Comparison of ENCODE assay signal across 8 cellular contexts in genomic region chr10:103969436-103969835, GRCh38. TPM values are rescaled to one million over a fixed set of nuclear protein-coding genes. Genes with fewer than 3 reads are reported as not detected.
DNase-seq lines count a peak whose midpoint lies in the region; ATAC-seq and TF ChIP-seq lines count a peak whose summit lies in the region.

No MANE protein-coding gene starts in this region.

- peaks cover 55% of the 10 kb centered on the region for H3K4me1 Mint-ChIP-seq in HFFc6 (ENCODE audit: low read depth)
- H3K4me1 Mint-ChIP-seq in MCF 10A (ENCODE audit: insufficient read depth, unreplicated experiment): peaks cover 18% of the 10 kb centered on the region

- no peaks in the 10 kb centered on the region for H3K9me3 ChIP-seq in A673 (ENCODE audit: low read depth, low read length, poor library complexity, severe bottlenecking)

- peak overlapping the region; percentile 3 for H3K27ac ChIP-seq in A673 (ENCODE audit: low read depth, low read length, poor library complexity, severe bottlenecking)

- H3K4me3 ChIP-seq in A673 (ENCODE audit: low read depth, low read length, poor library complexity, severe bottlenecking): peak overlapping the region; percentile 72

- CTCF ChIA-PET in A673 (lab: Charles Lee) (no interaction called here), MCF 10A (lab: Yijun Ruan, JAX) (interaction anchor here (0.7 to 1.2 kb wide), 4 partner anchors 14 to 151 kb away, joined by 3 to 4 read pairs (median 4); no protein-coding TSS in a partner anchor)

- H3K9me3 Mint-ChIP-seq in HFFc6 (no peaks in the 10 kb centered on the region), MCF 10A (ENCODE audit: unreplicated experiment) (no peaks in the 10 kb centered on the region)

- no peaks in the 10 kb centered on the region; the same call in 1 of the 2 replicates for H3K36me3 Mint-ChIP-seq in HFFc6 (ENCODE audit: low read depth)
- peaks cover 12% of the 10 kb centered on the region for H3K36me3 Mint-ChIP-seq in MCF 10A (ENCODE audit: insufficient read depth, unreplicated experiment)

- DNase-seq in A673 (ENCODE audit: low spot score): no peak
- no peak for DNase-seq in HFFc6
- DNase-seq in MCF 10A (ENCODE audit: unreplicated experiment): peak; percentile 18
- peak; percentile 49 for DNase-seq in midbrain (lab: John Stamatoyannopoulos, UW)
- DNase-seq in kidney glomerular epithelial cell (lab: John Stamatoyannopoulos, UW): no peak
- DNase-seq in NCI-H1694 treated with DMSO at 0.1 percent for 48 hours (lab: John Stamatoyannopoulos, UW): no peak
- no peak for DNase-seq in NCI-H2081 treated with DMSO at 0.1 percent for 48 hours (lab: John Stamatoyannopoulos, UW)

- intact Hi-C loops in A673 (cut with micrococcal nuclease; ENCODE audit: unreplicated experiment): loop anchor here (2.0 kb wide), 1 partner anchor 151 kb away; no protein-coding TSS in a partner anchor
- intact Hi-C loops in MCF 10A (cut with micrococcal nuclease): loop anchor here (2.0 kb wide), 2 partner anchors 53 to 153 kb away; partner anchors contain the start of gene SFR1

- H3K27me3 Mint-ChIP-seq in HFFc6 (ENCODE audit: insufficient read depth) (peaks cover 3% of the 10 kb centered on the region; the same call in 1 of the 2 replicates), MCF 10A (ENCODE audit: insufficient read depth, unreplicated experiment) (no peaks in the 10 kb centered on the region)

- peak overlapping the region; percentile 44 for H3K27ac Mint-ChIP-seq in HFFc6
- peak overlapping the region; percentile 84 for H3K27ac Mint-ChIP-seq in MCF 10A (ENCODE audit: low read depth, unreplicated experiment)

- no peaks in the 10 kb centered on the region for H3K36me3 ChIP-seq in A673 (ENCODE audit: insufficient read depth, low read length, poor library complexity, severe bottlenecking)

- no peaks in the 10 kb centered on the region for H3K27me3 ChIP-seq in A673 (replicated peaks; ENCODE audit: insufficient read depth, low read depth, low read length, poor library complexity)

- POLR2A ChIA-PET in A673 (lab: Charles Lee; ENCODE audit: low non-redundant PET) (no interaction called here), MCF 10A (lab: Yijun Ruan, JAX) (interaction anchor here (0.6 to 7.5 kb wide), 32 partner anchors 10 to 477 kb away, joined by 3 to 158 read pairs (median 6); partner anchors contain the start of genes COL17A1, SFR1 and STN1)

- peaks cover 6% of the 10 kb centered on the region for H3K4me1 ChIP-seq in A673 (ENCODE audit: insufficient read depth, low read length, poor library complexity, severe bottlenecking)

- H3K4me3 Mint-ChIP-seq in HFFc6: peak overlapping the region; percentile 100
- H3K4me3 Mint-ChIP-seq in MCF 10A (ENCODE audit: unreplicated experiment): peak overlapping the region; percentile 89

- no peak for ATAC-seq in HG02981 (IDR thresholded peaks at IDR 0.05; ENCODE audit: unreplicated experiment)

- BruUV-seq in A673 (replicated peaks; lab: Mats Ljungman, UMichigan): no TSS peak
- BruUV-seq in MCF 10A (replicated peaks; lab: Mats Ljungman, UMichigan): no TSS peak

- TF ChIP-seq CTCF in A673 (conservative IDR thresholded peaks at IDR 0.05; ENCODE audit: low read depth, low read length) (no peak), HFFc6 (IDR thresholded peaks at IDR 0.05) (no peak), MCF 10A (IDR thresholded peaks at IDR 0.05; ENCODE audit: unreplicated experiment) (no peak)

RNA-seq across cellular contexts. Expression of gene SLK, which starts 2.5 kb away (rescaled TPM):
- 39.1 and 41.0 TPM in 2 replicates for total RNA-seq in A673 (2021)
- total RNA-seq in HFFc6 (2021; fragmentation: NEBNext Ultra II Directional; extraction: Animal tissue kit (Norgen Biotek cat#: 25700)): 10 to 100 TPM; 21.6 to 29.9 (median 27.3) TPM
- total RNA-seq in MCF 10A (2022): 57.3 and 71.9 TPM in 2 replicates

RNA-seq across cellular contexts. Expression of gene STN1, which starts 51.5 kb away (rescaled TPM):
- total RNA-seq in A673 (2021): 14.3 and 16.5 TPM in 2 replicates
- total RNA-seq in HFFc6 (2021; fragmentation: NEBNext Ultra II Directional; extraction: Animal tissue kit (Norgen Biotek cat#: 25700)): 10 to 100 TPM; 12.1 to 15.6 (median 14.7) TPM
- total RNA-seq in MCF 10A (2022): 31.8 and 46.7 TPM in 2 replicates

Comparison
In these comparisons a context has a peak if more than half of its experiments do, and no peak if none do; other contexts are left out.
1. DNase-seq: peak in MCF 10A (single experiment) and midbrain (single experiment); none in A673 (single experiment), HFFc6 (single experiment), kidney glomerular epithelial cell (single experiment), NCI-H1694 treated with DMSO at 0.1 percent for 48 hours (single experiment) and NCI-H2081 treated with DMSO at 0.1 percent for 48 hours (single experiment).